ENCODE assay signal across 1 cellular context in the genomic region with DNA sequence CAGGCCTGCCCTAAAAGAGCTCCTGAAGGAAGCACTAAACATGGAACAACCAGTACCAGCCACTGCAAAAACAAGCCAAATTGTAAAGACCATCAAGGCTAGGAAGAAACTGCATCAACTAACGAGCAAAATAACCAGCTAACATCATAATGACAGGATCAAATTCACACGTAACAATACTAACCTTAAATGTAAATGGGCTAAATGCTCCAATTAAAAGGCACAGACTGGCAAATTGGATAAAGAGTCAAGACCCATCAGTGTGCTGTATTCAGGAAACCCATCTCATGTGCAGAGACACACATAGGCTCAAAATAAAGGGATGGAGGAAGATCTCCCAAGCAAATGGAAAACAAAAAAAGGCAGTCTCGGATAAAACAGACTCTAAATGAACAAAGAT.
DNase-seq lines count a peak whose midpoint lies in the region; ATAC-seq, FAIRE-seq and TF ChIP-seq lines count a peak whose summit lies in the region.
"Not testable (repeated sequence)": the region's sequence is repeated elsewhere in the genome, so short reads cannot be mapped to it uniquely, and the experiment has no call there.

No MANE protein-coding gene starts in this region.

- BruUV-seq in K562 (replicated peaks; lab: Mats Ljungman, UMichigan), result not testable (repeated sequence)

- not testable (repeated sequence) for TF ChIP-seq CTCF in K562 (IDR thresholded peaks at IDR 0.05 in 2 of 3, conservative IDR thresholded peaks at IDR 0.05 in 1 of 3; ENCODE audit: insufficient read depth in 2 of 3, low read depth in 1 of 3, low read length in 3 of 3)

- POLR2A ChIA-PET in K562 (lab: Yijun Ruan, JAX), result not testable (repeated sequence)

- not testable (repeated sequence) for H3K4me2 ChIP-seq in K562 (ENCODE audit: insufficient read depth, low read length)

- CTCF ChIA-PET in K562 (lab: Yijun Ruan, JAX; ENCODE audit: low intra/inter-chr PET ratio), result not testable (repeated sequence)

- not testable (repeated sequence) for TF ChIP-seq RAD21 in K562 (CRISPR knock-in tag; conservative IDR thresholded peaks at IDR 0.05 in 1 of 2, IDR thresholded peaks at IDR 0.05 in 1 of 2)

- not testable (repeated sequence) for H3K9me3 ChIP-seq in K562 (replicated peaks; ENCODE audit: control insufficient read depth, insufficient read depth, low read depth, low read length)

- H3K36me3 ChIP-seq in K562 (ENCODE audit: control insufficient read depth, insufficient read depth, low read length), result not testable (repeated sequence)

- H3K79me2 ChIP-seq in K562 (ENCODE audit: control insufficient read depth, insufficient read depth, low read length), result not testable (repeated sequence)

- not testable (repeated sequence) for H3K27ac ChIP-seq in K562 (ENCODE audit: extremely low read depth, low read depth, low read length)

- TF ChIP-seq POLR2A in K562 (conservative IDR thresholded peaks at IDR 0.05), result not testable (repeated sequence)

- not testable (repeated sequence) for ATAC-seq in K562

- H2AFZ ChIP-seq in K562 (ENCODE audit: low read depth, low read length), result not testable (repeated sequence)

- not testable (repeated sequence) for H3K4me3 ChIP-seq in K562

- DNase-seq in K562 (ENCODE audit: extremely low read depth in 1 of 4, low spot score in 3 of 4), result not testable (repeated sequence)

- 19% methylated on average over 2 of the region's 3 CpGs for WGBS in K562 (ENCODE audit: insufficient coverage, low coverage, missing lambda C conversion rate)

- H4K20me1 ChIP-seq in K562 (replicated peaks; ENCODE audit: control insufficient read depth, insufficient read depth, low read length), result not testable (repeated sequence)

- FAIRE-seq in K562 (lab: Jason Lieb, UNC), result not testable (repeated sequence)

- not testable (repeated sequence) for H3K9ac ChIP-seq in K562 (ENCODE audit: insufficient read depth in 1 of 2, low read depth in 2 of 2, low read length in 2 of 2)

- H3K4me1 ChIP-seq in K562 (replicated peaks in 1 of 2; ENCODE audit: control insufficient read depth in 2 of 2, insufficient read depth in 2 of 2, low read length in 2 of 2), result not testable (repeated sequence)

- not testable (repeated sequence) for TF ChIP-seq EP300 in K562 (IDR thresholded peaks at IDR 0.05; ENCODE audit: low read length)

- H3K27me3 ChIP-seq in K562 (ENCODE audit: control insufficient read depth in 2 of 2, insufficient read depth in 2 of 2, low read length in 2 of 2), result not testable (repeated sequence)

- intact Hi-C loops in K562 (cut with micrococcal nuclease), result not testable (repeated sequence)

- H3K9me1 ChIP-seq in K562 (ENCODE audit: control insufficient read depth, insufficient read depth, low read length), result not testable (repeated sequence)

- in situ Hi-C loops in K562 (cut with MboI), result not testable (repeated sequence)

TF ChIP-seq in K562, 482 proteins besides CTCF, POLR2A, EP300 and RAD21:
- peak; percentile 95 for TF ChIP-seq ZNF507 (tag; conservative IDR thresholded peaks at IDR 0.05)
